ENCODE assay signal across 19 cellular contexts in the genomic region with DNA sequence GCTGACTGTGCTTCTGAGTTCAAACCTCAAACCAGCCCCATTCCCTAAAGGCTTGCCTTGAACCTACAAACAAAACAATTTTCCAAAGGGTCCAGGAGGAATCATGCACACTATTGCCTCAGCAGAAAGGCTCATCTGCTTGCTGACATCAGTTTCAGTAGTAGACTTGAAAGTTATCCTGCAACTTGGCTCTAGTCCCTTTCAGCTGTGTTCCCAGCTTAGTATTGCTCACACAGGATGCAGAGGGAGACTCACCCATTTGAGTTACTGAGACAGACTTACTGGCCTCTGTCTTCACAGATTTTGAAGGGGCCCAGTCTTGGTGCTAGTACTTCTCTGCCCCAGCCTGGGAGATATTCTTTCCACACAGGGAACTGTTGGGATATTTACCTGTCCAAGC. TPM values are rescaled to one million over a fixed set of nuclear protein-coding genes. Genes with fewer than 3 reads are reported as not detected.
A peak's percentile ranks its signal among the peaks of the same experiment; 100 is the strongest.
DNase-seq lines count a peak whose midpoint lies in the region; ATAC-seq and TF ChIP-seq lines count a peak whose summit lies in the region.
"Had no signal": no experiment of that assay in that cellular context is flagged by ENCODE, and none has a peak within 500 bp of the region (broad histone marks: within the 10 kb centered on the region; RNA-seq: fewer than 3 reads in every experiment).

No MANE protein-coding gene starts in this region.

- peak overlapping the region; percentile 64 for H3K27ac ChIP-seq in osteoblast (ENCODE audit: low read depth, low read length)
- no peak overlapping the region for H3K27ac ChIP-seq in CD4-positive, alpha-beta T cell (ENCODE audit: low read depth, low read length)
- no peak overlapping the region for H3K27ac ChIP-seq in Peyer's patch
- H3K27ac ChIP-seq: C4-2B, coronary artery, heart left ventricle, SJCRH30, tibial artery had no signal

- H3K79me2 ChIP-seq in osteoblast (ENCODE audit: insufficient read depth, low read length), result no peaks in the 10 kb centered on the region

- intact Hi-C loops in CD4-positive, alpha-beta T cell (cut with DNase I, micrococcal nuclease), result no loop called here

- no peaks in the 10 kb centered on the region for H4K20me1 ChIP-seq in osteoblast (ENCODE audit: insufficient read depth, low read length)

- DNase-seq in GM04503 (ENCODE audit: low read depth) (peak; percentile 53), LHCN-M2 (ENCODE audit: low read depth) (peak; percentile 45), cardiac fibroblast (ENCODE audit: low read depth in 2 of 2) (peak; percentile 68 to 94), osteoblast (ENCODE audit: insufficient read length, low spot score, missing footprints) (peak; percentile 92), Peyer's patch (no peak), NCI-H82 treated with DMSO at 0.1 percent for 48 hours (lab: John Stamatoyannopoulos, UW; ENCODE audit: unreplicated experiment) (no peak), globus pallidus (ENCODE audit: low spot score) (no peak)
- no peak for DNase-seq in CD4-positive, alpha-beta T cell
- DNase-seq: activated CD4-positive, alpha-beta T cell treated with anti-CD3 and anti-CD28 coated beads for 1 hour; activated CD8-positive, alpha-beta memory T cell treated with anti-CD3 and anti-CD28 coated beads, Interleukin-2, amount 10 ng/mL, durations not matched to agents 7 days and 5 days; heart left ventricle; mesendoderm; NCI-H1694 treated with DMSO at 0.1 percent for 48 hours; SJCRH30; T-helper 9 cell; tibial artery had no signal

- H3K27me3 ChIP-seq in osteoblast (ENCODE audit: insufficient read depth, low read length), result no peaks in the 10 kb centered on the region
- no peaks in the 10 kb centered on the region for H3K27me3 ChIP-seq in CD4-positive, alpha-beta T cell (ENCODE audit: control insufficient read depth, insufficient read depth, low read length)
- H3K27me3 ChIP-seq in Peyer's patch, result no peaks in the 10 kb centered on the region
- H3K27me3 ChIP-seq: SJCRH30, tibial artery had no signal

- H3K27me3 Mint-ChIP-seq in CD4-positive, alpha-beta T cell, result no peaks in the 10 kb centered on the region

- POLR2A ChIA-PET in CD4-positive, alpha-beta T cell (lab: Charles Lee), result no interaction called here

- no peak overlapping the region for H3K4me3 Mint-ChIP-seq in CD4-positive, alpha-beta T cell
- H3K4me3 Mint-ChIP-seq: activated CD8-positive, alpha-beta memory T cell treated with anti-CD3 and anti-CD28 coated beads, Interleukin-2, amount 10 ng/mL, durations not matched to agents 7 days and 5 days; natural killer cell treated with Interleukin-12 subunit alpha and Interleukin-12 subunit beta and Interleukin-15 and Interleukin-18, amount 100 ng/mL, for 72 hours had no signal

- H3K27ac Mint-ChIP-seq in CD4-positive, alpha-beta T cell, result no peak overlapping the region
- H3K27ac Mint-ChIP-seq: activated CD8-positive, alpha-beta memory T cell treated with anti-CD3 and anti-CD28 coated beads, Interleukin-2, amount 10 ng/mL, durations not matched to agents 7 days and 5 days; natural killer cell treated with Interleukin-12 subunit alpha and Interleukin-12 subunit beta and Interleukin-15 and Interleukin-18, amount 100 ng/mL, for 72 hours had no signal

- H3K36me3 ChIP-seq in osteoblast (ENCODE audit: insufficient read depth, low read length) (no peaks in the 10 kb centered on the region), Peyer's patch (no peaks in the 10 kb centered on the region)
- H3K36me3 ChIP-seq: heart left ventricle, SJCRH30, tibial artery had no signal

- H3K4me3 ChIP-seq in cardiac fibroblast (replicated peaks in 1 of 2; ENCODE audit: low read depth in 2 of 2, low read length in 2 of 2) (no peak overlapping the region), osteoblast (ENCODE audit: insufficient read depth, low read length) (no peak overlapping the region), Peyer's patch (no peak overlapping the region)
- H3K4me3 ChIP-seq: coronary artery, heart left ventricle, SJCRH30, tibial artery had no signal

- CTCF ChIA-PET in CD4-positive, alpha-beta T cell (lab: Charles Lee), result no interaction called here

- no peak for ATAC-seq in CD4-positive, alpha-beta T cell (ENCODE audit: poor library complexity)
- ATAC-seq: activated CD8-positive, alpha-beta memory T cell treated with anti-CD3 and anti-CD28 coated beads, Interleukin-2, amount 10 ng/mL, durations not matched to agents 7 days and 5 days; heart left ventricle; natural killer cell treated with Interleukin-12 subunit alpha and Interleukin-12 subunit beta and Interleukin-15 and Interleukin-18, amount 100 ng/mL, for 72 hours had no signal

- peaks cover 5% of the 10 kb centered on the region for H3K9me3 ChIP-seq in osteoblast (ENCODE audit: low read depth, low read length)
- peaks cover 18% of the 10 kb centered on the region for H3K9me3 ChIP-seq in CD4-positive, alpha-beta T cell (ENCODE audit: control insufficient read depth, low read length)
- H3K9me3 ChIP-seq in Peyer's patch, result peaks cover 0 to 12% (median 0%) of the 10 kb centered on the region in 4 donors

- no peak for TF ChIP-seq POLR2A in Peyer's patch (IDR thresholded peaks at IDR 0.05)

- no peak overlapping the region for H3K4me2 ChIP-seq in osteoblast (ENCODE audit: insufficient read depth, low read length)

- peaks cover 5% of the 10 kb centered on the region for H3K36me3 Mint-ChIP-seq in CD4-positive, alpha-beta T cell (ENCODE audit: low read depth)

- peaks cover 15% of the 10 kb centered on the region for H3K4me1 ChIP-seq in osteoblast (ENCODE audit: insufficient read depth, low read length)
- no peaks in the 10 kb centered on the region for H3K4me1 ChIP-seq in Peyer's patch
- H3K4me1 ChIP-seq: heart left ventricle, SJCRH30, tibial artery had no signal

- TF ChIP-seq CTCF in cardiac fibroblast (IDR thresholded peaks at IDR 0.05; ENCODE audit: low read depth, low read length) (no peak), osteoblast (IDR thresholded peaks at IDR 0.05; ENCODE audit: extremely low read depth, low read depth, low read length) (no peak), Peyer's patch (IDR thresholded peaks at IDR 0.05) (no peak)
- TF ChIP-seq CTCF in CD4-positive, alpha-beta T cell (IDR thresholded peaks at IDR 0.05), result no peak

- peak overlapping the region; percentile 64 for H2AFZ ChIP-seq in osteoblast (ENCODE audit: low read length)

- H3K4me1 Mint-ChIP-seq in CD4-positive, alpha-beta T cell (ENCODE audit: low read depth), result no peaks in the 10 kb centered on the region
- H3K4me1 Mint-ChIP-seq: activated CD8-positive, alpha-beta memory T cell treated with anti-CD3 and anti-CD28 coated beads, Interleukin-2, amount 10 ng/mL, durations not matched to agents 7 days and 5 days had no signal

- peaks cover 13% of the 10 kb centered on the region for H3K9me3 Mint-ChIP-seq in CD4-positive, alpha-beta T cell

RNA-seq across cellular contexts. Expression of a gene that starts 38.5 kb away (rescaled TPM):
- 21.2 and 21.7 TPM in 2 replicates for total RNA-seq in LHCN-M2 (2014; rRNA removed)
- polyA plus RNA-seq in LHCN-M2 (2012), result 14.2 TPM
- total RNA-seq in osteoblast, result 18.8 and 23.3 TPM in 2 replicates
- 1 to 10 TPM; 7.2 to 9.2 TPM for total RNA-seq in CD4-positive, alpha-beta T cell
- 10 to 100 TPM; 11.4 to 26.4 (median 13.3) TPM for total RNA-seq in Peyer's patch

Comparison
In these comparisons a context has a peak if more than half of its experiments do, and no peak if none do; other contexts are left out.
1. DNase-seq: peak in GM04503 (single experiment), LHCN-M2 (single experiment), cardiac fibroblast (2 of 2) and osteoblast (single experiment); none in CD4-positive, alpha-beta T cell (0 of 10), Peyer's patch (0 of 3), NCI-H82 treated with DMSO at 0.1 percent for 48 hours (single experiment) and globus pallidus (single experiment).